In genomic region chr16:24610421-24610765, GRCh38 we compare ENCODE assay signal across 8 cellular contexts.
A peak's percentile ranks its signal among the peaks of the same experiment; 100 is the strongest.
DNase-seq lines count a peak whose midpoint lies in the region; ATAC-seq and TF ChIP-seq lines count a peak whose summit lies in the region.

No MANE protein-coding gene starts in this region.

- H3K27me3 ChIP-seq in thoracic aorta (replicated peaks; ENCODE audit: insufficient read depth), result no peaks in the 10 kb centered on the region

- H3K9me3 ChIP-seq in thoracic aorta, result no peaks in the 10 kb centered on the region

- peak; percentile 5 for DNase-seq in stimulated activated CD4-positive, alpha-beta T cell treated with anti-CD3 and anti-CD28 coated beads, Interleukin-4, amount 100 ng/mL, for 24 hours
- DNase-seq in stimulated activated CD4-positive, alpha-beta T cell treated with anti-CD3 and anti-CD28 coated beads, Interleukin-4, amount 100 ng/mL, for 4 hours, result no peak
- DNase-seq in dermis blood vessel endothelial cell (peak; percentile 44), lung microvascular endothelial cell (ENCODE audit: low read depth in 2 of 2) (peak; percentile 15 to 41), thoracic aorta (ENCODE audit: low spot score) (no peak), UCSD-AML1 (lab: John Stamatoyannopoulos, UW; ENCODE audit: unreplicated experiment) (no peak), DMS114 treated with DMSO at 0.1 percent for 48 hours (lab: John Stamatoyannopoulos, UW; ENCODE audit: unreplicated experiment) (no peak), NOMO-1 treated with dmso at 0.1 percent for 144 hours (lab: John Stamatoyannopoulos, UW; ENCODE audit: unreplicated experiment) (no peak)

- no peak for ATAC-seq in thoracic aorta (ENCODE audit: insufficient number of reproducible peaks, low FRiP score, low read depth)

- peaks cover 0 to 14% of the 10 kb centered on the region in 2 donors for H3K4me1 ChIP-seq in thoracic aorta (ENCODE audit: control insufficient read depth in 1 of 2, low read depth in 2 of 2)

- peak overlapping the region; percentile 68 for H3K4me3 ChIP-seq in thoracic aorta

- no peak for TF ChIP-seq CTCF in thoracic aorta (IDR thresholded peaks at IDR 0.05)

- H3K36me3 ChIP-seq in thoracic aorta, result no peaks in the 10 kb centered on the region

- H3K27ac ChIP-seq in thoracic aorta, result no peak overlapping the region

Comparison
In these comparisons a context has a peak if more than half of its experiments do, and no peak if none do; other contexts are left out.
1. DNase-seq: peak in stimulated activated CD4-positive, alpha-beta T cell treated with anti-CD3 and anti-CD28 coated beads, Interleukin-4, amount 100 ng/mL, for 24 hours (single experiment), dermis blood vessel endothelial cell (single experiment) and lung microvascular endothelial cell (2 of 2); none in stimulated activated CD4-positive, alpha-beta T cell treated with anti-CD3 and anti-CD28 coated beads, Interleukin-4, amount 100 ng/mL, for 4 hours (0 of 2), thoracic aorta (single experiment), UCSD-AML1 (single experiment), DMS114 treated with DMSO at 0.1 percent for 48 hours (single experiment) and NOMO-1 treated with dmso at 0.1 percent for 144 hours (single experiment).